Comparison of ENCODE assay signal across 1 cellular context in genomic region chr1:198937231-198938031, GRCh38.
TF ChIP-seq lines count a peak whose summit lies in the region.

No MANE protein-coding gene starts in this region.

TF ChIP-seq in HEK293, 187 proteins besides CTCF, POLR2A, EP300 and RAD21 (continued from another document):
- TF ChIP-seq ZNF335 (tag by site-specific recombination; conservative IDR thresholded peaks at IDR 0.05) = peak; percentile 93
- peak; percentile 58 for TF ChIP-seq SP7 (tag by site-specific recombination; IDR thresholded peaks at IDR 0.05)
- TF ChIP-seq OSR2 (tag by site-specific recombination; IDR thresholded peaks at IDR 0.05) = peak; percentile 88
- peak; percentile 82 for TF ChIP-seq ZXDB (tag by site-specific recombination; IDR thresholded peaks at IDR 0.05)
- 0 out of 2 replicates have a peak, but pooled peaks have one; percentile 42 for TF ChIP-seq ZNF660 (tag by site-specific recombination; IDR thresholded peaks at IDR 0.05)
- TF ChIP-seq ZNF311 (tag by site-specific recombination; IDR thresholded peaks at IDR 0.05; ENCODE audit: borderline replicate concordance) = no peak
- 0 out of 2 replicates have a peak, but pooled peaks have one; percentile 29 for TF ChIP-seq ZNF600 (tag by site-specific recombination; IDR thresholded peaks at IDR 0.05)
- peak; percentile 23; the same call in 1 of the 2 replicates for TF ChIP-seq ZNF629 (tag by site-specific recombination; IDR thresholded peaks at IDR 0.05)
- TF ChIP-seq ZNF362 (tag by site-specific recombination; IDR thresholded peaks at IDR 0.05) = peak; percentile 51; the same call in 1 of the 2 replicates
- TF ChIP-seq PRDM6 (tag by site-specific recombination; IDR thresholded peaks at IDR 0.05) = peak; percentile 63; the same call in 1 of the 2 replicates
- peak; percentile 12; the same call in 1 of the 2 replicates for TF ChIP-seq MZF1 (tag by site-specific recombination; IDR thresholded peaks at IDR 0.05; ENCODE audit: borderline replicate concordance)
- TF ChIP-seq TRIM28 (IDR thresholded peaks at IDR 0.05; ENCODE audit: borderline replicate concordance, low read length) = peak; percentile 74; the same call in 1 of the 2 replicates
- TF ChIP-seq PRDM10 (tag by site-specific recombination; IDR thresholded peaks at IDR 0.05) = peak; percentile 35; the same call in 1 of the 2 replicates
- peak; percentile 56 for TF ChIP-seq PRDM1 (tag by site-specific recombination; IDR thresholded peaks at IDR 0.05)
- no peak for TF ChIP-seq ZBTB8A (tag by site-specific recombination; IDR thresholded peaks at IDR 0.05)
- TF ChIP-seq ZNF175 (tag by site-specific recombination; IDR thresholded peaks at IDR 0.05) = no peak
- TF ChIP-seq SETDB1 (IDR thresholded peaks at IDR 0.05; ENCODE audit: insufficient read length, low read length) = peak; percentile 79
